In the genomic region with DNA sequence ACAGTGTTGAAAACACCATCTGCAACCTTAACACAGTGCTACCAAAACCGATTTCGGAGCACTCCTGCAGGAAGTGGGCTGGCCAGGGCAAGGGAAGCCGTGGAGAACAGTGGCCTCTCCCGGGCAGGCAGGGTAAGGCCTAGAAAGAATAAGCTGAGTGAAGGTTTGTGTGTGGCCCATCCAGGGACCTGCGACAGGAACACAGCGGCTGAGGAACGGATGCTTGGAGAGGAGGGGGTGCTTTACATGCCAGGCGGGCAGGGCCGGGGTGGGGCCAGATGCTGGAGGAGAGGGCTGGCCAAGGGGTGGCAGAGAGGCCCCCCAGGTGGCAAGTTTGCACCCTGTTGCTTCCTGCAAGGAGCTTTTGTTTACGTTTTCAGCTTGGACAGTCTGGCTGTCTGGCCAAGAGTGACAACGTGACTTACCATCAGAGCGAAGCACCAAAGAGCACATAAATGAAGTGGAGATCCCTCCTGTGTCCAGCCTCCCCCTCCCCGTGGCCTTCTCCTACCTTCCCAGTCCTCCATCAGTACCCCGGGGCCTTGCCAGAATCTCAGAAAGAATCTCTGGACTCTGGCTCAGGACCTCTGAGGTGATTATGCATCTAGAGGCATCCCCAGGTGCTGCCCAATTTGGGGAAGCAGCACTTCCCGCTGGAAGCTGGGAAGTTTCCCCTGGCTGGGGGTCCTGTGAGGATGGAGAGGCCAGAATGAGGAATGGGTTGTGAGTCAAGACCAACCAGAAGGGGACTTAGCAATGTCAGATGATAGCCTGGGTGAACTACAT, we compare ENCODE assay signal across 8 cellular contexts.
A peak's percentile ranks its signal among the peaks of the same experiment; 100 is the strongest.
DNase-seq lines count a peak whose midpoint lies in the region; ATAC-seq and TF ChIP-seq lines count a peak whose summit lies in the region.

No MANE protein-coding gene starts in this region.

- H3K27ac ChIP-seq in heart left ventricle: peak overlapping the region; percentile 62 to 93 (median 86)
- peak overlapping the region; percentile 93 for H3K27ac ChIP-seq in vagina

- H3K4me1 Mint-ChIP-seq in activated naive CD8-positive, alpha-beta T cell treated with anti-CD3 and anti-CD28 coated beads for 36 hours: peaks cover 33% of the 10 kb centered on the region

- intact Hi-C loops in heart left ventricle (cut with DNase I) (no loop called here), posterior cingulate gyrus (cut with DNase I) (no loop called here), vagina (cut with DNase I) (no loop called here)

- DNase-seq in DMS 273 treated with DMSO at 0.1 percent for 48 hours (lab: John Stamatoyannopoulos, UW): peak; percentile 54
- DNase-seq in LoVo (ENCODE audit: low spot score): peak; percentile 38
- DNase-seq in activated naive CD8-positive, alpha-beta T cell treated with anti-CD3 and anti-CD28 coated beads for 36 hours: peak; percentile 73
- DNase-seq in heart left ventricle: peak; percentile 73 to 83 (median 83)
- DNase-seq in posterior cingulate gyrus: peak; percentile 59 to 97 (median 83)
- DNase-seq in vagina (ENCODE audit: extremely low spot score in 2 of 2): no peak

- no peaks in the 10 kb centered on the region for H3K27me3 Mint-ChIP-seq in activated naive CD8-positive, alpha-beta T cell treated with anti-CD3 and anti-CD28 coated beads for 36 hours

- TF ChIP-seq CTCF in heart left ventricle (IDR thresholded peaks at IDR 0.05) (peak; percentile 63 to 89 (median 73)), vagina (IDR thresholded peaks at IDR 0.05) (peak; percentile 37 to 76 (median 60))

- H3K9me3 Mint-ChIP-seq in activated naive CD8-positive, alpha-beta T cell treated with anti-CD3 and anti-CD28 coated beads for 36 hours: no peaks in the 10 kb centered on the region

- H3K36me3 ChIP-seq in heart left ventricle (no peaks in the 10 kb centered on the region), vagina (no peaks in the 10 kb centered on the region)

- H3K4me3 ChIP-seq in heart left ventricle (peak overlapping the region in 8 of 12 donors; percentile 62 to 84 (median 69)), vagina (peak overlapping the region; percentile 54 to 65)

- TF ChIP-seq POLR2A in heart left ventricle (IDR thresholded peaks at IDR 0.05) (no peak), vagina (IDR thresholded peaks at IDR 0.05) (no peak)

- H3K9me3 ChIP-seq in heart left ventricle (no peaks in the 10 kb centered on the region), vagina (no peaks in the 10 kb centered on the region)

- peak overlapping the region; percentile 87 for H3K27ac Mint-ChIP-seq in activated naive CD8-positive, alpha-beta T cell treated with anti-CD3 and anti-CD28 coated beads for 36 hours

- H3K36me3 Mint-ChIP-seq in activated naive CD8-positive, alpha-beta T cell treated with anti-CD3 and anti-CD28 coated beads for 36 hours: no peaks in the 10 kb centered on the region

- H3K4me3 Mint-ChIP-seq in activated naive CD8-positive, alpha-beta T cell treated with anti-CD3 and anti-CD28 coated beads for 36 hours: peak overlapping the region; percentile 88

- H3K4me1 ChIP-seq in heart left ventricle: peaks cover 17 to 69% (median 45%) of the 10 kb centered on the region in 12 donors
- peaks cover 54% of the 10 kb centered on the region for H3K4me1 ChIP-seq in vagina

- H3K27me3 ChIP-seq in heart left ventricle: no peaks in the 10 kb centered on the region
- no peaks in the 10 kb centered on the region for H3K27me3 ChIP-seq in vagina

- ATAC-seq in GM21786 (IDR thresholded peaks at IDR 0.05; ENCODE audit: unreplicated experiment) (peak; percentile 40), SK-N-SH treated with all-trans-retinoic acid at 6 μM for 48 hours (peak; percentile 66), heart left ventricle (peak; percentile 60 to 82 (median 71))

- WGBS in heart left ventricle, 4 donors: 13 to 18% (median 16%) methylated on average over 12 to 15 of the region's 15 CpGs

TF ChIP-seq in SK-N-SH treated with all-trans-retinoic acid at 6 μM for 48 hours, 23 proteins besides CTCF, POLR2A, EP300 and RAD21:
- TF ChIP-seq ZC3H10 (CRISPR knock-in tag; IDR thresholded peaks at IDR 0.05) (no peak), ZNF70 (CRISPR knock-in tag; IDR thresholded peaks at IDR 0.05) (no peak), TCF4 (CRISPR knock-in tag; IDR thresholded peaks at IDR 0.05; ENCODE audit: borderline replicate concordance) (no peak), CSDC2 (CRISPR knock-in tag; IDR thresholded peaks at IDR 0.05) (no peak), TOX (CRISPR knock-in tag; IDR thresholded peaks at IDR 0.05; ENCODE audit: borderline replicate concordance) (no peak), SNAI2 (CRISPR knock-in tag; IDR thresholded peaks at IDR 0.05) (no peak), PPARA (CRISPR knock-in tag; IDR thresholded peaks at IDR 0.05; ENCODE audit: borderline replicate concordance) (no peak)
- TF ChIP-seq, protein P1, sequence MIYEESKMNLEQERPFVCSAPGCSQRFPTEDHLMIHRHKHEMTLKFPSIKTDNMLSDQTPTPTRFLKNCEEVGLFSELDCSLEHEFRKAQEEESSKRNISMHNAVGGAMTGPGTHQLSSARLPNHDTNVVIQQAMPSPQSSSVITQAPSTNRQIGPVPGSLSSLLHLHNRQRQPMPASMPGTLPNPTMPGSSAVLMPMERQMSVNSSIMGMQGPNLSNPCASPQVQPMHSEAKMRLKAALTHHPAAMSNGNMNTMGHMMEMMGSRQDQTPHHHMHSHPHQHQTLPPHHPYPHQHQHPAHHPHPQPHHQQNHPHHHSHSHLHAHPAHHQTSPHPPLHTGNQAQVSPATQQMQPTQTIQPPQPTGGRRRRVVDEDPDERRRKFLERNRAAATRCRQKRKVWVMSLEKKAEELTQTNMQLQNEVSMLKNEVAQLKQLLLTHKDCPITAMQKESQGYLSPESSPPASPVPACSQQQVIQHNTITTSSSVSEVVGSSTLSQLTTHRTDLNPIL (CRISPR knock-in tag; IDR thresholded peaks at IDR 0.05; ENCODE audit: low read depth): no peak

Comparison
In these comparisons a context has a peak if more than half of its experiments do, and no peak if none do; other contexts are left out.
1. DNase-seq: peak in DMS 273 treated with DMSO at 0.1 percent for 48 hours (single experiment), LoVo (single experiment), activated naive CD8-positive, alpha-beta T cell treated with anti-CD3 and anti-CD28 coated beads for 36 hours (single experiment), heart left ventricle (5 of 5) and posterior cingulate gyrus (10 of 10); none in vagina (0 of 2).
2. Peak in every context shown above with its lines, with median percentiles within 50 percentile points of each other: ATAC-seq.